In the genomic region with DNA sequence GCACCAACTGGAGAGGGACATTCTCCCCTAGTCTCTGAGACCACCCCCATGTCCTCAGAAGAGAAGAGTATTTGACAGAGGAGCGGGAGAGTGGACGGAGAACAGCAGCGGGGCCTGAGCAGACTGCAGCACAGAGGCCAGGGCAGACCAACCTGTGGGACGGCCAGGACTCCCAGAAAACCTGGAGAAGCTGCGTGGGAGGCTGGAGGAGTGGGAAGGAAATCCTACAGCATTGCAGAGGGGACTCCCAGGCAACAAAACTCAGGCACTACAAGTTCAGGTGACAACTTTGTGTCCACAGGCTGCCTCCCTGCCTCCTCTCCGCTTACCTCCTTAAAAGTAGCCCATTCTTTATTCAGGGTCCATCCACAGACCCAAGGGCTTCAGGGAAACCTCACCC, we compare ENCODE assay signal across 12 cellular contexts. TPM values are rescaled to one million over a fixed set of nuclear protein-coding genes. Genes with fewer than 3 reads are reported as not detected.
DNase-seq lines count a peak whose midpoint lies in the region; ATAC-seq and TF ChIP-seq lines count a peak whose summit lies in the region.
"Had no signal": no experiment of that assay in that cellular context is flagged by ENCODE, and none has a peak within 500 bp of the region (broad histone marks: within the 10 kb centered on the region; RNA-seq: fewer than 3 reads in every experiment).

No MANE protein-coding gene starts in this region.

- TF ChIP-seq CTCF in OCI-LY1 (IDR thresholded peaks at IDR 0.05; ENCODE audit: low read length) (no peak), dorsolateral prefrontal cortex (IDR thresholded peaks at IDR 0.05 in 54 of 56, conservative IDR thresholded peaks at IDR 0.05 in 2 of 56; ENCODE audit: low read depth in 1 of 56, partially characterized antibody in 56 of 56) (no peak), parathyroid adenoma (IDR thresholded peaks at IDR 0.05) (no peak)

- no peaks in the 10 kb centered on the region for H3K36me3 Mint-ChIP-seq in CD4-positive, CD25-positive, alpha-beta regulatory T cell

- ATAC-seq in CD4-positive, CD25-positive, alpha-beta regulatory T cell (ENCODE audit: low read depth in 2 of 2): no peak
- ATAC-seq in GM21367 (IDR thresholded peaks at IDR 0.05; ENCODE audit: unreplicated experiment): no peak
- no peak for ATAC-seq in GM18498 (IDR thresholded peaks at IDR 0.05; ENCODE audit: unreplicated experiment)
- no peak for ATAC-seq in GM21723 (IDR thresholded peaks at IDR 0.05; ENCODE audit: unreplicated experiment)

- H3K9me3 Mint-ChIP-seq in CD4-positive, CD25-positive, alpha-beta regulatory T cell: no peaks in the 10 kb centered on the region

- H3K4me2 ChIP-seq in OCI-LY1 (ENCODE audit: low read length) (no peak overlapping the region), parathyroid adenoma (ENCODE audit: low read length) (no peak overlapping the region)

- peaks cover 5 to 98% (median 71%) of the 10 kb centered on the region in 4 donors for H3K4me1 Mint-ChIP-seq in CD4-positive, CD25-positive, alpha-beta regulatory T cell

- peak overlapping the region in 3 of 4 donors; percentile 62 to 88 (median 70) for H3K4me3 Mint-ChIP-seq in CD4-positive, CD25-positive, alpha-beta regulatory T cell

- H3K27ac ChIP-seq in CD4-positive, CD25-positive, alpha-beta regulatory T cell (ENCODE audit: insufficient read depth, low read length, poor library complexity, severe bottlenecking): peak overlapping the region; percentile 17
- H3K27ac ChIP-seq in OCI-LY1 (ENCODE audit: low read depth, low read length, poor library complexity, severe bottlenecking): peak overlapping the region; percentile 81
- peak overlapping the region in 56 of 59 donors; percentile 2 to 100 (median 76) for H3K27ac ChIP-seq in dorsolateral prefrontal cortex
- H3K27ac ChIP-seq in parathyroid adenoma: peak overlapping the region; percentile 11

- H3K79me2 ChIP-seq in OCI-LY1 (ENCODE audit: insufficient read depth, low read length): no peaks in the 10 kb centered on the region
- no peaks in the 10 kb centered on the region for H3K79me2 ChIP-seq in parathyroid adenoma

- DNase-seq in CD4-positive, CD25-positive, alpha-beta regulatory T cell: no peak
- DNase-seq in dorsolateral prefrontal cortex (peak in 1 of 10 donors; percentile 3), NCI-H510A (lab: John Stamatoyannopoulos, UW) (no peak)
- DNase-seq: central memory CD4-positive, alpha-beta T cell; NCI-H446 treated with DMSO at 0.1 percent for 48 hours; stimulated activated CD4-positive, alpha-beta T cell treated with anti-CD3 and anti-CD28 coated beads, Interleukin-15, amount 100 ng/mL, for 24 hours had no signal

- H2AFZ ChIP-seq in OCI-LY1 (ENCODE audit: low read length) (no peak overlapping the region), parathyroid adenoma (no peak overlapping the region)

- intact Hi-C loops in dorsolateral prefrontal cortex (cut with DNase I): loop anchor here (5.0 to 10.0 kb wide), 3 partner anchors 32 to 85 kb away; partner anchors contain the start of genes CKLF (in 1 of the 2), CMTM3 (in 1 of the 2) and TK2 (in 1 of the 2)

- H3K9ac ChIP-seq in OCI-LY1 (ENCODE audit: low read length) (no peak overlapping the region), parathyroid adenoma (no peak overlapping the region)

- H3K9me3 ChIP-seq in CD4-positive, CD25-positive, alpha-beta regulatory T cell (ENCODE audit: control insufficient read depth in 2 of 2, low read length in 2 of 2): no peaks in the 10 kb centered on the region
- H3K9me3 ChIP-seq in OCI-LY1 (ENCODE audit: low read length) (no peaks in the 10 kb centered on the region), parathyroid adenoma (ENCODE audit: control insufficient read depth, low read length) (no peaks in the 10 kb centered on the region)

- no peaks in the 10 kb centered on the region for H3K36me3 ChIP-seq in CD4-positive, CD25-positive, alpha-beta regulatory T cell (ENCODE audit: control insufficient read depth, insufficient read depth, low read length)
- no peaks in the 10 kb centered on the region for H3K36me3 ChIP-seq in OCI-LY1 (ENCODE audit: insufficient read depth, low read length)
- H3K36me3 ChIP-seq in parathyroid adenoma (ENCODE audit: control insufficient read depth, insufficient read depth, low read length): no peaks in the 10 kb centered on the region

- H3K27me3 ChIP-seq in CD4-positive, CD25-positive, alpha-beta regulatory T cell (ENCODE audit: control insufficient read depth, insufficient read depth, low read length): no peaks in the 10 kb centered on the region
- H3K27me3 ChIP-seq in OCI-LY1 (ENCODE audit: insufficient read depth, low read length) (no peaks in the 10 kb centered on the region), dorsolateral prefrontal cortex (no peaks in the 10 kb centered on the region), parathyroid adenoma (ENCODE audit: control insufficient read depth, insufficient read depth, low read length) (no peaks in the 10 kb centered on the region)

- peaks cover 89% of the 10 kb centered on the region for H3K4me1 ChIP-seq in CD4-positive, CD25-positive, alpha-beta regulatory T cell (ENCODE audit: control insufficient read depth, insufficient read depth, low read length, poor library complexity, severe bottlenecking)
- H3K4me1 ChIP-seq in OCI-LY1 (ENCODE audit: insufficient read depth, low read length, severe bottlenecking): peaks cover 73% of the 10 kb centered on the region
- H3K4me1 ChIP-seq in parathyroid adenoma: peaks cover 28% of the 10 kb centered on the region

- no peaks in the 10 kb centered on the region for H4K20me1 ChIP-seq in OCI-LY1 (ENCODE audit: insufficient read depth, low read length)

- H3K27ac Mint-ChIP-seq in CD4-positive, CD25-positive, alpha-beta regulatory T cell: peak overlapping the region; percentile 78 to 93 (median 91)

- H3K9me2 ChIP-seq in OCI-LY1 (ENCODE audit: low read depth, low read length): no peaks in the 10 kb centered on the region

- H3F3A ChIP-seq in OCI-LY1 (ENCODE audit: insufficient read depth, low read length): no peaks in the 10 kb centered on the region

- no peaks in the 10 kb centered on the region for H3K27me3 Mint-ChIP-seq in CD4-positive, CD25-positive, alpha-beta regulatory T cell

- no peak overlapping the region for H3K4me3 ChIP-seq in CD4-positive, CD25-positive, alpha-beta regulatory T cell (ENCODE audit: low read depth, low read length)
- H3K4me3 ChIP-seq in OCI-LY1 (ENCODE audit: low read depth, low read length, poor library complexity, severe bottlenecking) (no peak overlapping the region), dorsolateral prefrontal cortex (no peak overlapping the region), parathyroid adenoma (ENCODE audit: low read depth, low read length) (no peak overlapping the region)

RNA-seq across cellular contexts. Expression of gene TK2, which starts 29.9 kb away (rescaled TPM):
- total RNA-seq in CD4-positive, CD25-positive, alpha-beta regulatory T cell: 8.2 TPM
- 1 to 10 TPM; 5.1 to 8.8 (median 7.7) TPM for polyA plus RNA-seq in CD4-positive, CD25-positive, alpha-beta regulatory T cell
- total RNA-seq in dorsolateral prefrontal cortex: 10 to 100 TPM; 39.7 to 71.2 (median 51.5) TPM

RNA-seq across cellular contexts. Expression of gene CKLF, which starts 32.4 kb away (rescaled TPM):
- total RNA-seq in CD4-positive, CD25-positive, alpha-beta regulatory T cell: 48.2 TPM
- polyA plus RNA-seq in CD4-positive, CD25-positive, alpha-beta regulatory T cell: 100 to 1,000 TPM; 157 to 242 (median 168) TPM
- 10 to 100 TPM in 119 of 120 experiments, 1 to 10 TPM in 1; 9.9 to 33.4 (median 19.9) TPM for total RNA-seq in dorsolateral prefrontal cortex

RNA-seq across cellular contexts. Expression of gene CMTM1, which starts 46.3 kb away (rescaled TPM):
- 3.2 TPM for total RNA-seq in CD4-positive, CD25-positive, alpha-beta regulatory T cell
- polyA plus RNA-seq in CD4-positive, CD25-positive, alpha-beta regulatory T cell: 1 to 10 TPM in 2 of 4 donors, under 1 TPM in 2; 0.26 to 1.7 (median 0.96) TPM
- total RNA-seq in dorsolateral prefrontal cortex: 10 to 100 TPM in 61 of 120 experiments, 1 to 10 TPM in 59; 5.4 to 19.5 (median 10.1) TPM

RNA-seq across cellular contexts. Expression of gene CMTM2, which starts 59.3 kb away (rescaled TPM):
- total RNA-seq in CD4-positive, CD25-positive, alpha-beta regulatory T cell: 0.49 TPM
- polyA plus RNA-seq in CD4-positive, CD25-positive, alpha-beta regulatory T cell: not detected
- 1 to 10 TPM in 52 of 120 experiments, under 1 TPM in 37, not detected in 31; 0.43 to 5.1 (median 1.1) TPM for total RNA-seq in dorsolateral prefrontal cortex
- total RNA-seq: glomerular endothelial cell had no signal

Comparison
In these comparisons a context has a peak if more than half of its experiments do, and no peak if none do; other contexts are left out.
1. H3K27ac ChIP-seq: peak in every context shown above with its lines; median percentile 81 in OCI-LY1; 76 in dorsolateral prefrontal cortex; 17 in CD4-positive, CD25-positive, alpha-beta regulatory T cell; 11 in parathyroid adenoma.